Comparison of ENCODE assay signal across 9 cellular contexts in the genomic region with DNA sequence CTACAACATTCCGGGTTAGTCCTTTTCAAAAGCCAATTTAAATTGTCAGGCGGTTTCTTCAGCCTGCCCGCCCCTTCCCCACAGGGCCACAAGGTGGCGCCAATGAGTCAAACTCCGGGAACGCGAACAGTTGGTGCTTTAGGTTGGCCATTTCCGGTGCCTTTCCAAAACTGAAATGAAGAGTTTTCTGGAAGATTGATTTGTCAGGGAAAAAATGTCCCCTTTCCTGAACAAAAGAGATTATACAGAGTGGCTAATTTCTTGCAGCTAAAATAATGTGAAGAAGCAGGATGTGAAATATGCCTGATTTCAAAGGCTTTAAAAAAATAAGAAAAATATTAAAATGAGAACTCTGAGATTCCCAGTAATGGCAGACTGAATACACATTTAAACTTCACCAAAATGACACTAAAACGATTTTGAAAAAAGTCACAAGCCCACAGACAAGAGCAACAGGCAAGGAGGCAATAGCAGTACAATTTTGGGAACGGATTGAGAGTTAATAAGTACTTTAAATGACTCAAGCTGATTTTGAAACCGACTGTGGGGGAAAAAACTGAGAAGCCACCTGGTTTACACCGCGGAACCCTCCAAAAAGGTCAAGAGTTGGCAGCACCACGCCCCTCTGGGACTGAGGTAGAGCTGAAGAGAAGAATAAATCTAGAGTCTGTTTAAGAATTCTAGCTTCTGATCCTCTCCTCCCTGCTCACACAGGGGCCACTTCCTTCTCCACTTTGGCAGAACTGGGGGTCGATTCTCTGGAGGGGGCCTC. TPM values are rescaled to one million over a fixed set of nuclear protein-coding genes. Genes with fewer than 3 reads are reported as not detected.
DNase-seq lines count a peak whose midpoint lies in the region; ATAC-seq, FAIRE-seq and TF ChIP-seq lines count a peak whose summit lies in the region.
"Had no signal": no experiment of that assay in that cellular context is flagged by ENCODE, and none has a peak within 500 bp of the region (broad histone marks: within the 10 kb centered on the region; RNA-seq: fewer than 3 reads in every experiment).

No MANE protein-coding gene starts in this region.

- H4K20me1 ChIP-seq in KMS-11 (ENCODE audit: insufficient read depth): no peaks in the 10 kb centered on the region

- H3K27me3 ChIP-seq in KMS-11 (ENCODE audit: insufficient read depth, low read depth): no peaks in the 10 kb centered on the region

- H3K27ac ChIP-seq in KMS-11: no peak overlapping the region

- no peaks in the 10 kb centered on the region for H3K79me2 ChIP-seq in KMS-11 (ENCODE audit: insufficient read depth, low read depth)

- DNase-seq in D721Med (ENCODE audit: insufficient read length, low spot score) (peak; percentile 57), SHP77 treated with DMSO at 0.1 percent for 48 hours (lab: John Stamatoyannopoulos, UW) (peak; percentile 45), globus pallidus (ENCODE audit: low spot score) (peak; percentile 74), posterior cingulate gyrus (peak; percentile 51 to 96 (median 79)), ureter (ENCODE audit: low spot score) (peak; percentile 85)
- DNase-seq in activated effector memory CD4-positive, alpha-beta T cell treated with anti-CD3 and anti-CD28 coated beads, Interleukin-2, amount 50 U/mL, for 16 hours: peak; percentile 92

- no peaks in the 10 kb centered on the region for H3K4me1 ChIP-seq in KMS-11 (ENCODE audit: low read depth, poor library complexity, severe bottlenecking)

- ATAC-seq in GM21528 (IDR thresholded peaks at IDR 0.05; ENCODE audit: low FRiP score, unreplicated experiment): peak; percentile 76

- no peak overlapping the region for H2AFZ ChIP-seq in KMS-11 (ENCODE audit: low read depth)

- H3K4me2 ChIP-seq in KMS-11: no peak overlapping the region

- TF ChIP-seq CTCF in D721Med (IDR thresholded peaks at IDR 0.05; ENCODE audit: insufficient read depth, missing control alignments) (peak; percentile 98), KMS-11 (conservative IDR thresholded peaks at IDR 0.05; ENCODE audit: low read depth, low read length) (peak; percentile 94)

- no peaks in the 10 kb centered on the region for H3K36me3 ChIP-seq in KMS-11 (ENCODE audit: insufficient read depth)

- intact Hi-C loops in posterior cingulate gyrus (cut with DNase I): loop anchor here (2.0 kb wide), 1 partner anchor 94 kb away; a partner anchor contains a TSS

- no peak overlapping the region for H3K4me3 ChIP-seq in KMS-11 (IDR thresholded peaks at IDR 0.05; ENCODE audit: insufficient read depth, low read depth, low read length)

- H3K9ac ChIP-seq in KMS-11: no peak overlapping the region

- no peak for FAIRE-seq in D721Med (lab: Jason Lieb, UNC)

RNA-seq across cellular contexts. Expression of a gene that starts 45.7 kb away (rescaled TPM):
- total RNA-seq in ureter: 4.2 TPM
- total RNA-seq: dermis microvascular lymphatic vessel endothelial cell had no signal
